18 cellular contexts compared by ENCODE assay signal in genomic region chr6:30757261-30757935, GRCh38. TPM values are rescaled to one million over a fixed set of nuclear protein-coding genes. Genes with fewer than 3 reads are reported as not detected.
DNase-seq lines count a peak whose midpoint lies in the region; ATAC-seq, FAIRE-seq and TF ChIP-seq lines count a peak whose summit lies in the region.
"Had no signal": no experiment of that assay in that cellular context is flagged by ENCODE, and none has a peak within 500 bp of the region (broad histone marks: within the 10 kb centered on the region; RNA-seq: fewer than 3 reads in every experiment).

No MANE protein-coding gene starts in this region.

- no peaks in the 10 kb centered on the region for H4K20me1 ChIP-seq in HepG2 (ENCODE audit: insufficient read depth, low read length)

- H3K4me1 ChIP-seq in HepG2 (ENCODE audit: insufficient read depth, low read length) (peaks cover 62% of the 10 kb centered on the region), right lobe of liver (no peaks in the 10 kb centered on the region)

- H3K36me3 ChIP-seq in HepG2 (replicated peaks in 1 of 2; ENCODE audit: control insufficient read depth in 1 of 2, insufficient read depth in 2 of 2, low read length in 2 of 2) (no peaks in the 10 kb centered on the region), right lobe of liver (no peaks in the 10 kb centered on the region)

- CTCF ChIA-PET in HepG2 (lab: Yijun Ruan, JAX; ENCODE audit: low intra/inter-chr PET ratio, low total read pairs) = no interaction called here

- TF ChIP-seq POLR2A in HepG2 (IDR thresholded peaks at IDR 0.05; ENCODE audit: insufficient read depth in 1 of 2, low read depth in 2 of 2, low read length in 2 of 2) (no peak), right lobe of liver (IDR thresholded peaks at IDR 0.05) (no peak)

- H3K27me3 ChIP-seq in HepG2 (ENCODE audit: control insufficient read depth in 1 of 2, insufficient read depth in 2 of 2, low read length in 2 of 2) = no peaks in the 10 kb centered on the region
- H3K27me3 ChIP-seq in right lobe of liver = no peaks in the 10 kb centered on the region

- TF ChIP-seq EP300 in HepG2 (IDR thresholded peaks at IDR 0.05; ENCODE audit: low read depth in 2 of 2, low read length in 2 of 2) = no peak
- TF ChIP-seq EP300 in HepG2 (CRISPR knock-in tag; IDR thresholded peaks at IDR 0.05; ENCODE audit: borderline replicate concordance) = no peak

- TF ChIP-seq CTCF in HepG2 (CRISPR knock-in tag; IDR thresholded peaks at IDR 0.05) = no peak
- no peak for TF ChIP-seq CTCF in right lobe of liver (IDR thresholded peaks at IDR 0.05)

- DNase-seq in HepG2 (ENCODE audit: low spot score) (no peak), right lobe of liver (no peak), left ventricle myocardium superior (peak; percentile 71), DMS114 treated with DMSO at 0.1 percent for 48 hours (lab: John Stamatoyannopoulos, UW; ENCODE audit: unreplicated experiment) (no peak), NCI-H1436 treated with DMSO at 0.1 percent for 48 hours (lab: John Stamatoyannopoulos, UW) (no peak), posterior cingulate gyrus (no peak)
- DNase-seq: ACHN; activated gamma-delta T cell treated with Interleukin-2 at 50 U/mL for 16 hours; amygdala; CD8-positive, alpha-beta T cell; endodermal cell; NCI-H2029 treated with DMSO at 0.1 percent for 48 hours; NCI-H524; stimulated activated CD4-positive, alpha-beta T cell treated with anti-CD3 and anti-CD28 coated beads, Interleukin-12 subunit alpha, Interleukin-12 subunit beta, amount 100 ng/mL, for 4 hours; T-helper 9 cell had no signal

- H3K27ac ChIP-seq in HepG2 (ENCODE audit: extremely low read length, insufficient read depth, low read length) (peak overlapping the region; percentile 20), right lobe of liver (no peak overlapping the region)

- peak overlapping the region; percentile 4; the same call in 1 of the 2 replicates for H3K9ac ChIP-seq in HepG2 (ENCODE audit: insufficient read depth, low read depth, low read length)

- H3K9me3 ChIP-seq in HepG2 (ENCODE audit: low read length) (no peaks in the 10 kb centered on the region), right lobe of liver (no peaks in the 10 kb centered on the region)

- no peak overlapping the region for H2AFZ ChIP-seq in HepG2 (ENCODE audit: low read length)

- H3K4me3 ChIP-seq in HepG2 (replicated peaks in 1 of 3; ENCODE audit: insufficient read depth in 1 of 3, low read depth in 2 of 3, low read length in 3 of 3) = no peak overlapping the region
- no peak overlapping the region for H3K4me3 ChIP-seq in right lobe of liver

- H3K79me2 ChIP-seq in HepG2 (ENCODE audit: insufficient read depth, low read length) = no peaks in the 10 kb centered on the region

- no peak for TF ChIP-seq RAD21 in HepG2 (CRISPR knock-in tag; IDR thresholded peaks at IDR 0.05)

- intact Hi-C loops in HepG2 (cut with micrococcal nuclease; ENCODE audit: unreplicated experiment) = no loop called here
- intact Hi-C loops in right lobe of liver (cut with DNase I) = no loop called here
- intact Hi-C loops in left ventricle myocardium superior (cut with micrococcal nuclease) = no loop called here
- intact Hi-C loops in posterior cingulate gyrus (cut with DNase I) = no loop called here

- FAIRE-seq in HepG2 (lab: Jason Lieb, UNC) = no peak
- FAIRE-seq: urothelium cell line had no signal

- in situ Hi-C loops in HepG2 (cut with HindIII; ENCODE audit: extremely low pct_ligation_motif_present, low pct_unique_long_range_greater_than_20kb) = no loop called here

- POLR2A ChIA-PET in HepG2 (lab: Yijun Ruan, JAX) = interaction anchor here (0.6 to 5.9 kb wide), 4 partner anchors 9 to 17 kb away, joined by 4 to 113 read pairs (median 33); partner anchors contain the start of genes FLOT1 and IER3

- ATAC-seq in HepG2 (no peak), right lobe of liver (no peak), left ventricle myocardium superior (peak; percentile 71)
- ATAC-seq: activated CD4-positive, CD25-positive, alpha-beta regulatory T cell treated with anti-CD3 and anti-CD28 coated beads, Interleukin-2, amount 50 U/mL, for 24 hours; CD8-positive, alpha-beta T cell; left lobe of liver had no signal

- WGBS in HepG2 (ENCODE audit: low lambda C conversion rate) = 93% methylated on average over 1 of the region's 1 CpG
- WGBS in right lobe of liver (ENCODE audit: insufficient coverage, low coverage, low lambda C conversion rate, missing lambda C conversion rate) = 64% methylated on average over 1 of the region's 1 CpG

- no TSS peak for BruUV-seq in HepG2 (replicated peaks; lab: Mats Ljungman, UMichigan)

- no peak overlapping the region for H3K4me2 ChIP-seq in HepG2 (ENCODE audit: low read depth, low read length)

RNA-seq across cellular contexts. Expression of gene IER3, which starts 13.1 kb away (rescaled TPM):
- total RNA-seq in HepG2 (2016; rRNA removed; fragmentation: Illumina TruSeq; extraction: Trizol) (28.7 and 51.1 TPM in 2 replicates), right lobe of liver (10 to 100 TPM in 3 of 6 experiments, 1 to 10 TPM in 3; 2.8 to 72.3 (median 24.5) TPM), left ventricle myocardium superior (12.7 TPM)
- total RNA-seq in HepG2 (2016; cell fraction: cytosol; rRNA removed; fragmentation: Illumina TruSeq; extraction: Trizol; ENCODE audit: low read depth) = 83.5 and 89.8 TPM in 2 replicates
- 25.7 and 52.1 TPM in 2 replicates for total RNA-seq in HepG2 (2016; cell fraction: insoluble cytoplasmic fraction; rRNA removed; fragmentation: Illumina TruSeq; extraction: Trizol)
- total RNA-seq in HepG2 (2016; cell fraction: membrane; rRNA removed; fragmentation: Illumina TruSeq; extraction: Trizol) = 91.3 and 101 TPM in 2 replicates
- 33.1 and 34.2 TPM in 2 replicates for total RNA-seq in HepG2 (2016; cell fraction: nucleus; rRNA removed; fragmentation: Illumina TruSeq; extraction: Trizol)
- polyA plus RNA-seq in HepG2 (2011; rRNA removed) = 131 and 151 TPM in 2 replicates
- 117 TPM in 2 replicates for polyA plus RNA-seq in HepG2 (2011; cell fraction: cytosol; rRNA removed)
- 111 and 130 TPM in 2 replicates for polyA plus RNA-seq in HepG2 (2011; cell fraction: nucleus; rRNA removed)
- polyA plus RNA-seq in HepG2 (2012) = 130 and 313 TPM in 2 replicates
- polyA plus RNA-seq in HepG2 (2016; cell fraction: cytosol; fragmentation: Illumina TruSeq; extraction: Trizol; ENCODE audit: low read depth) = 21.8 and 24.4 TPM in 2 replicates
- 28.6 and 30.4 TPM in 2 replicates for polyA plus RNA-seq in HepG2 (2016; cell fraction: insoluble cytoplasmic fraction; fragmentation: Illumina TruSeq; extraction: Trizol; ENCODE audit: low read depth)
- 23.7 and 25.1 TPM in 2 replicates for polyA plus RNA-seq in HepG2 (2016; cell fraction: membrane; fragmentation: Illumina TruSeq; extraction: Trizol; ENCODE audit: low read depth)
- 72.1 and 79.6 TPM in 2 replicates for polyA plus RNA-seq in HepG2 (2016; cell fraction: nucleus; fragmentation: Illumina TruSeq; extraction: Trizol; ENCODE audit: insufficient read depth, low read depth)
- polyA minus RNA-seq in HepG2 (2011; rRNA and poly(A)+ RNA removed; ENCODE audit: low replicate concordance) = 19.0 and 307 TPM in 2 replicates
- polyA minus RNA-seq in HepG2 (2011; cell fraction: cytosol; rRNA and poly(A)+ RNA removed) = 213 and 378 TPM in 2 replicates
- 95.2 and 99.7 TPM in 2 replicates for polyA minus RNA-seq in HepG2 (2011; cell fraction: nucleus; rRNA and poly(A)+ RNA removed)

RNA-seq across cellular contexts. Expression of gene FLOT1, which starts 14.9 kb away (rescaled TPM):
- 77.8 and 82.3 TPM in 2 replicates for total RNA-seq in HepG2 (2016; rRNA removed; fragmentation: Illumina TruSeq; extraction: Trizol)
- 113 and 115 TPM in 2 replicates for total RNA-seq in HepG2 (2016; cell fraction: cytosol; rRNA removed; fragmentation: Illumina TruSeq; extraction: Trizol; ENCODE audit: low read depth)
- 72.3 and 79.6 TPM in 2 replicates for total RNA-seq in HepG2 (2016; cell fraction: insoluble cytoplasmic fraction; rRNA removed; fragmentation: Illumina TruSeq; extraction: Trizol)
- total RNA-seq in HepG2 (2016; cell fraction: membrane; rRNA removed; fragmentation: Illumina TruSeq; extraction: Trizol) = 145 and 152 TPM in 2 replicates
- 43.2 and 49.0 TPM in 2 replicates for total RNA-seq in HepG2 (2016; cell fraction: nucleus; rRNA removed; fragmentation: Illumina TruSeq; extraction: Trizol)
- 130 and 150 TPM in 2 replicates for polyA plus RNA-seq in HepG2 (2011; rRNA removed)
- 126 and 128 TPM in 2 replicates for polyA plus RNA-seq in HepG2 (2011; cell fraction: cytosol; rRNA removed)
- 139 and 173 TPM in 2 replicates for polyA plus RNA-seq in HepG2 (2011; cell fraction: nucleus; rRNA removed)
- 119 and 142 TPM in 2 replicates for polyA plus RNA-seq in HepG2 (2012)
- 217 and 220 TPM in 2 replicates for polyA plus RNA-seq in HepG2 (2016; cell fraction: cytosol; fragmentation: Illumina TruSeq; extraction: Trizol; ENCODE audit: low read depth)
- polyA plus RNA-seq in HepG2 (2016; cell fraction: insoluble cytoplasmic fraction; fragmentation: Illumina TruSeq; extraction: Trizol; ENCODE audit: low read depth) = 116 and 125 TPM in 2 replicates
- 219 and 220 TPM in 2 replicates for polyA plus RNA-seq in HepG2 (2016; cell fraction: membrane; fragmentation: Illumina TruSeq; extraction: Trizol; ENCODE audit: low read depth)
- 146 and 154 TPM in 2 replicates for polyA plus RNA-seq in HepG2 (2016; cell fraction: nucleus; fragmentation: Illumina TruSeq; extraction: Trizol; ENCODE audit: insufficient read depth, low read depth)
- polyA minus RNA-seq in HepG2 (2011; rRNA and poly(A)+ RNA removed; ENCODE audit: low replicate concordance) = 102 and 133 TPM in 2 replicates
- 49.8 and 51.9 TPM in 2 replicates for polyA minus RNA-seq in HepG2 (2011; cell fraction: cytosol; rRNA and poly(A)+ RNA removed)
- polyA minus RNA-seq in HepG2 (2011; cell fraction: nucleus; rRNA and poly(A)+ RNA removed) = 34.5 and 57.3 TPM in 2 replicates
- 10 to 100 TPM; 37.1 to 92.2 (median 73.5) TPM for total RNA-seq in right lobe of liver
- total RNA-seq in left ventricle myocardium superior = 238 TPM

RNA-seq across cellular contexts. Expression of gene TUBB, which starts 37.2 kb away (rescaled TPM):
- 911 and 1,275 TPM in 2 replicates for total RNA-seq in HepG2 (2016; rRNA removed; fragmentation: Illumina TruSeq; extraction: Trizol)
- total RNA-seq in HepG2 (2016; cell fraction: cytosol; rRNA removed; fragmentation: Illumina TruSeq; extraction: Trizol; ENCODE audit: low read depth) = 241 and 250 TPM in 2 replicates
- total RNA-seq in HepG2 (2016; cell fraction: insoluble cytoplasmic fraction; rRNA removed; fragmentation: Illumina TruSeq; extraction: Trizol) = 892 and 1,275 TPM in 2 replicates
- 542 and 545 TPM in 2 replicates for total RNA-seq in HepG2 (2016; cell fraction: membrane; rRNA removed; fragmentation: Illumina TruSeq; extraction: Trizol)
- total RNA-seq in HepG2 (2016; cell fraction: nucleus; rRNA removed; fragmentation: Illumina TruSeq; extraction: Trizol) = 386 and 402 TPM in 2 replicates
- polyA plus RNA-seq in HepG2 (2011; rRNA removed) = 980 and 1,163 TPM in 2 replicates
- 853 and 1,099 TPM in 2 replicates for polyA plus RNA-seq in HepG2 (2011; cell fraction: cytosol; rRNA removed)
- polyA plus RNA-seq in HepG2 (2011; cell fraction: nucleus; rRNA removed) = 241 and 246 TPM in 2 replicates
- polyA plus RNA-seq in HepG2 (2012) = 478 and 597 TPM in 2 replicates
- polyA plus RNA-seq in HepG2 (2016; cell fraction: cytosol; fragmentation: Illumina TruSeq; extraction: Trizol; ENCODE audit: low read depth) = 300 and 321 TPM in 2 replicates
- 2,019 and 2,085 TPM in 2 replicates for polyA plus RNA-seq in HepG2 (2016; cell fraction: insoluble cytoplasmic fraction; fragmentation: Illumina TruSeq; extraction: Trizol; ENCODE audit: low read depth)
- 586 and 657 TPM in 2 replicates for polyA plus RNA-seq in HepG2 (2016; cell fraction: membrane; fragmentation: Illumina TruSeq; extraction: Trizol; ENCODE audit: low read depth)
- 686 and 716 TPM in 2 replicates for polyA plus RNA-seq in HepG2 (2016; cell fraction: nucleus; fragmentation: Illumina TruSeq; extraction: Trizol; ENCODE audit: insufficient read depth, low read depth)
- 1,833 and 2,373 TPM in 2 replicates for polyA minus RNA-seq in HepG2 (2011; rRNA and poly(A)+ RNA removed; ENCODE audit: low replicate concordance)
- polyA minus RNA-seq in HepG2 (2011; cell fraction: cytosol; rRNA and poly(A)+ RNA removed) = 412 and 479 TPM in 2 replicates
- polyA minus RNA-seq in HepG2 (2011; cell fraction: nucleus; rRNA and poly(A)+ RNA removed) = 105 and 134 TPM in 2 replicates
- total RNA-seq in right lobe of liver = 100 to 1,000 TPM; 150 to 268 (median 241) TPM
- total RNA-seq in left ventricle myocardium superior = 196 TPM

RNA-seq across cellular contexts. Expression of gene MDC1, which starts 40.3 kb away (rescaled TPM):
- total RNA-seq in HepG2 (2016; rRNA removed; fragmentation: Illumina TruSeq; extraction: Trizol) = 8.4 and 20.5 TPM in 2 replicates
- total RNA-seq in HepG2 (2016; cell fraction: cytosol; rRNA removed; fragmentation: Illumina TruSeq; extraction: Trizol; ENCODE audit: low read depth) = 2.6 TPM in 2 replicates
- total RNA-seq in HepG2 (2016; cell fraction: insoluble cytoplasmic fraction; rRNA removed; fragmentation: Illumina TruSeq; extraction: Trizol) = 9.0 and 18.7 TPM in 2 replicates
- total RNA-seq in HepG2 (2016; cell fraction: membrane; rRNA removed; fragmentation: Illumina TruSeq; extraction: Trizol) = 7.6 TPM in 2 replicates
- total RNA-seq in HepG2 (2016; cell fraction: nucleus; rRNA removed; fragmentation: Illumina TruSeq; extraction: Trizol) = 18.3 and 20.9 TPM in 2 replicates
- 11.7 and 14.0 TPM in 2 replicates for polyA plus RNA-seq in HepG2 (2011; rRNA removed)
- polyA plus RNA-seq in HepG2 (2011; cell fraction: cytosol; rRNA removed) = 4.5 and 6.7 TPM in 2 replicates
- polyA plus RNA-seq in HepG2 (2011; cell fraction: nucleus; rRNA removed) = 39.8 and 42.9 TPM in 2 replicates
- polyA plus RNA-seq in HepG2 (2012) = 14.2 and 21.0 TPM in 2 replicates
- 1.2 and 1.3 TPM in 2 replicates for polyA plus RNA-seq in HepG2 (2016; cell fraction: cytosol; fragmentation: Illumina TruSeq; extraction: Trizol; ENCODE audit: low read depth)
- 13.9 and 27.7 TPM in 2 replicates for polyA plus RNA-seq in HepG2 (2016; cell fraction: insoluble cytoplasmic fraction; fragmentation: Illumina TruSeq; extraction: Trizol; ENCODE audit: low read depth)
- 2.2 and 3.4 TPM in 2 replicates for polyA plus RNA-seq in HepG2 (2016; cell fraction: membrane; fragmentation: Illumina TruSeq; extraction: Trizol; ENCODE audit: low read depth)
- polyA plus RNA-seq in HepG2 (2016; cell fraction: nucleus; fragmentation: Illumina TruSeq; extraction: Trizol; ENCODE audit: insufficient read depth, low read depth) = 66.8 and 94.4 TPM in 2 replicates
- 16.6 and 29.4 TPM in 2 replicates for polyA minus RNA-seq in HepG2 (2011; rRNA and poly(A)+ RNA removed; ENCODE audit: low replicate concordance)
- polyA minus RNA-seq in HepG2 (2011; cell fraction: cytosol; rRNA and poly(A)+ RNA removed) = 8.0 and 10.3 TPM in 2 replicates
- 7.6 and 9.1 TPM in 2 replicates for polyA minus RNA-seq in HepG2 (2011; cell fraction: nucleus; rRNA and poly(A)+ RNA removed)
- total RNA-seq in right lobe of liver = 10 to 100 TPM in 4 of 6 experiments, 1 to 10 TPM in 2; 8.8 to 15.5 (median 12.1) TPM
- 13.2 TPM for total RNA-seq in left ventricle myocardium superior
